ENCODE assay signal across 21 cellular contexts in genomic region chrX:72676465-72676864, GRCh38.
"Had no signal": no experiment of that assay in that cellular context is flagged by ENCODE, and none has a peak within 500 bp of the region (broad histone marks: within the 10 kb centered on the region; RNA-seq: fewer than 3 reads in every experiment).

No MANE protein-coding gene starts in this region.

- H3K4me3 ChIP-seq: colonic mucosa, esophagus squamous epithelium, mucosa of descending colon, pancreas, right lobe of liver, stomach, testis, tibial artery had no signal

- H3K4me1 ChIP-seq: colonic mucosa, esophagus squamous epithelium, pancreas, right lobe of liver, stomach, testis, tibial artery had no signal

- H3K27me3 ChIP-seq: colonic mucosa, esophagus squamous epithelium, neutrophil, pancreas, right lobe of liver, stomach, testis, tibial artery had no signal

- ATAC-seq: left lobe of liver; mucosa of descending colon; natural killer cell treated with Interleukin-12 subunit alpha and Interleukin-12 subunit beta and Interleukin-15 and Interleukin-18, amount 100 ng/mL, for 72 hours; pancreas; right lobe of liver; stimulated activated effector memory CD8-positive, alpha-beta T cell treated with anti-CD3 and anti-CD28 coated beads, Interleukin-12 subunit alpha, Interleukin-12 subunit beta, amount 100 ng/mL, for 72 hours had no signal

- H3K9me3 ChIP-seq: colonic mucosa, esophagus squamous epithelium, mucosa of descending colon, neutrophil, pancreas, right lobe of liver, testis had no signal

- H3K27ac ChIP-seq: colonic mucosa, esophagus squamous epithelium, neutrophil, pancreas, right lobe of liver, stomach, testis, tibial artery had no signal

- DNase-seq: colonic mucosa; effector memory CD4-positive, alpha-beta T cell; erythroblast; esophagus squamous epithelium; head of caudate nucleus; mesenchymal stem cell; mucosa of descending colon; naive B cell; pancreas; right lobe of liver; small intestine; stimulated activated CD4-positive, alpha-beta T cell treated with anti-CD3 and anti-CD28 coated beads, Interleukin-1b, Interleukin-23, amount 100 ng/mL, for 48 hours; stimulated activated CD4-positive, alpha-beta T cell treated with anti-CD3 and anti-CD28 coated beads, Interleukin-4, amount 100 ng/mL, for 24 hours; stimulated activated naive CD4-positive, alpha-beta T cell treated with Interleukin-2 at 50 U/mL for 16 hours; stomach; testis; tibial artery had no signal

- H3K36me3 ChIP-seq: colonic mucosa, esophagus squamous epithelium, neutrophil, pancreas, right lobe of liver, tibial artery had no signal
